ENCODE assay signal across 14 cellular contexts in genomic region chr3:120765830-120766511, GRCh38. TPM values are rescaled to one million over a fixed set of nuclear protein-coding genes. Genes with fewer than 3 reads are reported as not detected.
DNase-seq lines count a peak whose midpoint lies in the region; ATAC-seq and TF ChIP-seq lines count a peak whose summit lies in the region.
"Had no signal": no experiment of that assay in that cellular context is flagged by ENCODE, and none has a peak within 500 bp of the region (broad histone marks: within the 10 kb centered on the region; RNA-seq: fewer than 3 reads in every experiment).

No MANE protein-coding gene starts in this region.

- no peak overlapping the region for H3K27ac ChIP-seq in psoas muscle

- peaks cover 0 to 6% of the 10 kb centered on the region in 2 donors for H3K36me3 ChIP-seq in psoas muscle (ENCODE audit: insufficient read depth in 1 of 2, low read depth in 1 of 2)

- no peak for TF ChIP-seq CTCF in psoas muscle (IDR thresholded peaks at IDR 0.05)

- H3K4me3 ChIP-seq in psoas muscle = no peak overlapping the region

- DNase-seq in activated effector memory CD4-positive, alpha-beta T cell treated with Interleukin-2 at 50 U/mL for 16 hours = no peak
- no peak for DNase-seq in psoas muscle
- no peak for DNase-seq in RKO (ENCODE audit: low spot score)
- DNase-seq: activated gamma-delta T cell treated with Interleukin-2 at 50 U/mL for 16 hours, KG1, NCI-H345, SHP77 had no signal

- no peaks in the 10 kb centered on the region for H3K9me3 ChIP-seq in psoas muscle

- H3K27me3 ChIP-seq in psoas muscle (ENCODE audit: insufficient read depth in 3 of 3, low read length in 2 of 3) = no peaks in the 10 kb centered on the region

- intact Hi-C loops in psoas muscle (cut with DNase I) = no loop called here

- ATAC-seq in GM18499 (IDR thresholded peaks at IDR 0.05; ENCODE audit: insufficient read depth, unreplicated experiment) (peak; percentile 48), GM19455 (IDR thresholded peaks at IDR 0.05; ENCODE audit: unreplicated experiment) (peak; percentile 75), HG02870 (IDR thresholded peaks at IDR 0.05; ENCODE audit: unreplicated experiment) (peak; percentile 57), HG03571 (IDR thresholded peaks at IDR 0.05; ENCODE audit: unreplicated experiment) (peak; percentile 50), psoas muscle (no peak), HG03139 (IDR thresholded peaks at IDR 0.05; ENCODE audit: unreplicated experiment) (no peak)
- ATAC-seq: activated CD4-positive, CD25-positive, alpha-beta regulatory T cell treated with anti-CD3 and anti-CD28 coated beads, Interleukin-2, amount 50 U/mL, for 24 hours; natural killer cell treated with Interleukin-12 subunit alpha and Interleukin-12 subunit beta and Interleukin-15 and Interleukin-18, amount 100 ng/mL, for 72 hours had no signal

- peaks cover 33% of the 10 kb centered on the region for H3K4me1 ChIP-seq in psoas muscle

RNA-seq across cellular contexts. Expression of gene GTF2E1, which starts 23.4 kb away (rescaled TPM):
- total RNA-seq in psoas muscle = 10 to 100 TPM; 11.3 to 16.1 (median 12.8) TPM
- 10 to 100 TPM in 1 of 3 donors, 1 to 10 TPM in 2; 5.0 to 19.8 (median 7.9) TPM for polyA plus RNA-seq in psoas muscle

RNA-seq across cellular contexts. Expression of gene RABL3, which starts 23.7 kb away (rescaled TPM):
- 10 to 100 TPM; 21.0 to 34.0 (median 27.6) TPM for total RNA-seq in psoas muscle
- 10 to 100 TPM; 10.3 to 23.0 (median 19.9) TPM for polyA plus RNA-seq in psoas muscle

Comparison
In these comparisons a context has a peak if more than half of its experiments do, and no peak if none do; other contexts are left out.
1. ATAC-seq: peak in GM18499 (single experiment), GM19455 (single experiment), HG02870 (single experiment) and HG03571 (single experiment); none in psoas muscle (0 of 4) and HG03139 (single experiment).